2 cellular contexts compared by ENCODE assay signal in the genomic region with DNA sequence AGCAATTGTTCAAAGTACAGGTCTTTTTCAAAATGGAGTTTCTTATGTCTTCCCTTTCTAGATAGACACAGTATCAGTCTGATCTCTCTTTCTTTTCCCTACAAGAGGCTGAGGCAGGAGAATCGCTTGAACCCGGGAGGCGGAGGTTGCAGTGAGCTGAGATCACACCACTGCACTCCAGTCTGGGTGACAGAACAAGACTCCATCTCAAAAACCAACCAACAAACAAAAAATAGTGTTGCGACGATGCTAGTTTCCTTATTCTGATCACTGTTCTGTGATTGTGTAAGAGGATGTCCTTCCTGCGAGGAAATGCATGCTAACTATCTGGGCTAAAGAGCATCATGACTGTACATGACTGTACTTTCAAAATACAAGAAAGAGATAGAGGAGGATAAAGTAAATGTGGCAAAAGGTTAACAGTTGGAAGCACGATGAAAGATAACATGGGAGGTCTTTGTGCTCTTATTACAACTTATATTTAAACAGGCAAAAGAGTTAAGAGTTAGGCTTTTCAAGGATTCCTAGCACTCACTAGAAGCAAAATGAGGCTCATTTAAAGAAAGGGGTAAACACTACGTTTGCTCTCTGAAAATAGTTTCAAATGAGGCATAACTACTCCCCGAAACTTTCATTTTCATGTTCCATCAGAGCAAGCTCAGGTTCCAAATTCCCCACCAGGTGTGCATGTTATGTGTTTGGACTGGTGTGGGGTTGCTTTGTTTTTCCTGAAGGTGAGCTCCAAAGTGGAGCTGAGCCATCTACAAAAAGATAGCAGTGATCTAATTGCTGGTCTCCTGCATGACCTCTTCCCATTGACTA.
TF ChIP-seq lines count a peak whose summit lies in the region.

No MANE protein-coding gene starts in this region.

TF ChIP-seq in WTC11, 78 proteins besides CTCF, POLR2A, EP300 and RAD21 (continued from another document):
- TF ChIP-seq, protein P1, sequence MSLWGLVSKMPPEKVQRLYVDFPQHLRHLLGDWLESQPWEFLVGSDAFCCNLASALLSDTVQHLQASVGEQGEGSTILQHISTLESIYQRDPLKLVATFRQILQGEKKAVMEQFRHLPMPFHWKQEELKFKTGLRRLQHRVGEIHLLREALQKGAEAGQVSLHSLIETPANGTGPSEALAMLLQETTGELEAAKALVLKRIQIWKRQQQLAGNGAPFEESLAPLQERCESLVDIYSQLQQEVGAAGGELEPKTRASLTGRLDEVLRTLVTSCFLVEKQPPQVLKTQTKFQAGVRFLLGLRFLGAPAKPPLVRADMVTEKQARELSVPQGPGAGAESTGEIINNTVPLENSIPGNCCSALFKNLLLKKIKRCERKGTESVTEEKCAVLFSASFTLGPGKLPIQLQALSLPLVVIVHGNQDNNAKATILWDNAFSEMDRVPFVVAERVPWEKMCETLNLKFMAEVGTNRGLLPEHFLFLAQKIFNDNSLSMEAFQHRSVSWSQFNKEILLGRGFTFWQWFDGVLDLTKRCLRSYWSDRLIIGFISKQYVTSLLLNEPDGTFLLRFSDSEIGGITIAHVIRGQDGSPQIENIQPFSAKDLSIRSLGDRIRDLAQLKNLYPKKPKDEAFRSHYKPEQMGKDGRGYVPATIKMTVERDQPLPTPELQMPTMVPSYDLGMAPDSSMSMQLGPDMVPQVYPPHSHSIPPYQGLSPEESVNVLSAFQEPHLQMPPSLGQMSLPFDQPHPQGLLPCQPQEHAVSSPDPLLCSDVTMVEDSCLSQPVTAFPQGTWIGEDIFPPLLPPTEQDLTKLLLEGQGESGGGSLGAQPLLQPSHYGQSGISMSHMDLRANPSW (CRISPR knock-in tag; conservative IDR thresholded peaks at IDR 0.05; ENCODE audit: low read depth) = no peak
- TF ChIP-seq SP1 (CRISPR knock-in tag; conservative IDR thresholded peaks at IDR 0.05) (no peak), KAT7 (CRISPR knock-in tag; IDR thresholded peaks at IDR 0.05; ENCODE audit: borderline replicate concordance) (no peak), ZNF671 (CRISPR knock-in tag; IDR thresholded peaks at IDR 0.05) (no peak), PRRX2 (CRISPR knock-in tag; IDR thresholded peaks at IDR 0.05) (no peak), ZNF138 (CRISPR knock-in tag; conservative IDR thresholded peaks at IDR 0.05) (no peak), ZNF317 (CRISPR knock-in tag; IDR thresholded peaks at IDR 0.05; ENCODE audit: borderline replicate concordance, low read depth) (no peak), GABPB1 (CRISPR knock-in tag; IDR thresholded peaks at IDR 0.05) (0 out of 2 replicates have a peak, but pooled peaks have one; percentile 24)

TF ChIP-seq in SK-N-SH, 30 proteins besides CTCF, POLR2A, EP300 and RAD21 (continued from another document):
- no peak for TF ChIP-seq SIN3A (IDR thresholded peaks at IDR 0.05; ENCODE audit: borderline replicate concordance, low read depth, low read length)
- TF ChIP-seq POLR2AphosphoS5 (IDR thresholded peaks at IDR 0.05; ENCODE audit: low read depth, low read length) = no peak
- no peak for TF ChIP-seq TEAD4 (IDR thresholded peaks at IDR 0.05; ENCODE audit: borderline replicate concordance, insufficient read depth)
- TF ChIP-seq, protein P2, sequence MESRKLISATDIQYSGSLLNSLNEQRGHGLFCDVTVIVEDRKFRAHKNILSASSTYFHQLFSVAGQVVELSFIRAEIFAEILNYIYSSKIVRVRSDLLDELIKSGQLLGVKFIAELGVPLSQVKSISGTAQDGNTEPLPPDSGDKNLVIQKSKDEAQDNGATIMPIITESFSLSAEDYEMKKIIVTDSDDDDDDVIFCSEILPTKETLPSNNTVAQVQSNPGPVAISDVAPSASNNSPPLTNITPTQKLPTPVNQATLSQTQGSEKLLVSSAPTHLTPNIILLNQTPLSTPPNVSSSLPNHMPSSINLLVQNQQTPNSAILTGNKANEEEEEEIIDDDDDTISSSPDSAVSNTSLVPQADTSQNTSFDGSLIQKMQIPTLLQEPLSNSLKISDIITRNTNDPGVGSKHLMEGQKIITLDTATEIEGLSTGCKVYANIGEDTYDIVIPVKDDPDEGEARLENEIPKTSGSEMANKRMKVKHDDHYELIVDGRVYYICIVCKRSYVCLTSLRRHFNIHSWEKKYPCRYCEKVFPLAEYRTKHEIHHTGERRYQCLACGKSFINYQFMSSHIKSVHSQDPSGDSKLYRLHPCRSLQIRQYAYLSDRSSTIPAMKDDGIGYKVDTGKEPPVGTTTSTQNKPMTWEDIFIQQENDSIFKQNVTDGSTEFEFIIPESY (IDR thresholded peaks at IDR 0.05; ENCODE audit: borderline replicate concordance, low read depth) = no peak
- TF ChIP-seq MEF2A (IDR thresholded peaks at IDR 0.05; ENCODE audit: borderline replicate concordance, low read depth) = no peak
- TF ChIP-seq NFIC (IDR thresholded peaks at IDR 0.05; ENCODE audit: borderline replicate concordance) = no peak
